Comparison of ENCODE assay signal across 8 cellular contexts in the genomic region with DNA sequence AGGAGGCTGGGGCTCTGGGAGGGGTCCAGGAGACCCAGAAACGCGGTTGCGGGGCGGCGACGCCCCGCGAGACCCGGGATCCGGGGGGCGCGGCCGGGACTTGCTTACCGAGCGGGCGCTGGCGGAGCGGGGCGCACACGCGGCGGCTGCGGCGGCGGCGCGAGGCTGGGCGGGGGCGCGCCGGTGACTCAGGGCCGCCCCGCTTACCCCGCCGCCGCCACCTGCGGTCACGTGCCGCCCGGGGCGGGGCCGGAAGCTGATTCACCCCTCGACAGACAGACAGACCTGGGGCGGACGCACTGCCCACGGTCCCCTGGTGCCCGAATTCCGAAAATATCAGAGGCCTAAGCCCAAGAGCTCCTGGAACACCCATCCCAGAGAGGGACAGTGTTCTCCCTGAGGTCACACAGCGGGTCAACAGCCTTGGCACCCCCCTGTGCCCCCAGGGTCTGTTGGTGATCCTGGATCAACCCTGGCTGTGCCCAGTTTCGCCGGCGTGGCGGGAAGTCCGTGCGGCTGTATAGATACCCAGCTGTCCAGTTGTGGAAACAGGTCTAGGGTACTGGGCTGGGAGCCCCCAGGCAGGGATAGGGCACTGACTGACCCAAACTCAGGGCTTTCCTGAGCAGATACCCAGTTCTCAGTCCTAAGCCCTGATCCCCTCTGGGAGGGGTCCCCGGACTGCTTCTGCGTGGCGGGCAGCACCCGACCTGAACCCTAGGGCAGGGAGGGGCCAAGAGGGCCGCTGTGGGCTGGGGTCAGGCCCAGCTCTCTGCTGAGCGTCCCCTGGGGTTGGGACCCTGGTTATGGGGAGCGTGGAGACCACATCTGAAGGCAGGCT. TPM values are rescaled to one million over a fixed set of nuclear protein-coding genes. Genes with fewer than 3 reads are reported as not detected.
DNase-seq lines count a peak whose midpoint lies in the region; ATAC-seq, FAIRE-seq and TF ChIP-seq lines count a peak whose summit lies in the region.

A gene with protein sequence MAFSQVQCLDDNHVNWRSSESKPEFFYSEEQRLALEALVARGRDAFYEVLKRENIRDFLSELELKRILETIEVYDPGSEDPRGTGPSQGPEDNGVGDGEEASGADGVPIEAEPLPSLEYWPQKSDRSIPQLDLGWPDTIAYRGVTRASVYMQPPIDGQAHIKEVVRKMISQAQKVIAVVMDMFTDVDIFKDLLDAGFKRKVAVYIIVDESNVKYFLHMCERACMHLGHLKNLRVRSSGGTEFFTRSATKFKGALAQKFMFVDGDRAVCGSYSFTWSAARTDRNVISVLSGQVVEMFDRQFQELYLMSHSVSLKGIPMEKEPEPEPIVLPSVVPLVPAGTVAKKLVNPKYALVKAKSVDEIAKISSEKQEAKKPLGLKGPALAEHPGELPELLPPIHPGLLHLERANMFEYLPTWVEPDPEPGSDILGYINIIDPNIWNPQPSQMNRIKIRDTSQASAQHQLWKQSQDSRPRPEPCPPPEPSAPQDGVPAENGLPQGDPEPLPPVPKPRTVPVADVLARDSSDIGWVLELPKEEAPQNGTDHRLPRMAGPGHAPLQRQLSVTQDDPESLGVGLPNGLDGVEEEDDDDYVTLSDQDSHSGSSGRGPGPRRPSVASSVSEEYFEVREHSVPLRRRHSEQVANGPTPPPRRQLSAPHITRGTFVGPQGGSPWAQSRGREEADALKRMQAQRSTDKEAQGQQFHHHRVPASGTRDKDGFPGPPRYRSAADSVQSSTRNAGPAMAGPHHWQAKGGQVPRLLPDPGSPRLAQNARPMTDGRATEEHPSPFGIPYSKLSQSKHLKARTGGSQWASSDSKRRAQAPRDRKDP (minus strand): TSS at position 164 of the 841 bp plus-strand sequence. CDS start 723 bp downstream, outside the sequence.

- H3K4me3 ChIP-seq in colonic mucosa = peak within 1 kb of the TSS; percentile 64
- peak within 1 kb of the TSS; percentile 63 to 76 (median 70) for H3K4me3 ChIP-seq in right lobe of liver

- TF ChIP-seq POLR2A in H54 (IDR thresholded peaks at IDR 0.05; ENCODE audit: low read depth, low read length) (no peak), right lobe of liver (IDR thresholded peaks at IDR 0.05) (peak; percentile 95)

- H3K4me1 ChIP-seq in colonic mucosa (peaks cover 9% of the 10 kb centered on the region), right lobe of liver (peaks cover 0 to 48% (median 11%) of the 10 kb centered on the region in 4 donors)

- H3K36me3 ChIP-seq in colonic mucosa (no peaks in the 10 kb centered on the region), right lobe of liver (no peaks in the 10 kb centered on the region)

- peak within 1 kb of the TSS; percentile 58 to 81 for H3K9ac ChIP-seq in colonic mucosa (ENCODE audit: low read depth in 2 of 2, low read length in 2 of 2)

- H3K27me3 ChIP-seq in colonic mucosa (no peaks in the 10 kb centered on the region), right lobe of liver (no peaks in the 10 kb centered on the region)

- no peaks in the 10 kb centered on the region for H3K9me3 ChIP-seq in colonic mucosa
- no peaks in the 10 kb centered on the region for H3K9me3 ChIP-seq in right lobe of liver

- H3K27ac ChIP-seq in colonic mucosa (peak within 1 kb of the TSS; percentile 76), right lobe of liver (peak within 1 kb of the TSS; percentile 70 to 79 (median 79))

- WGBS in right lobe of liver (ENCODE audit: insufficient coverage, low coverage, low lambda C conversion rate, missing lambda C conversion rate) = 0% methylated on average over 3 of the region's 62 CpGs

- intact Hi-C loops in colonic mucosa (cut with DNase I) = no loop called here
- intact Hi-C loops in right lobe of liver (cut with DNase I) = no loop called here

- FAIRE-seq in H54 (lab: Jason Lieb, UNC) = no peak

- DNase-seq in GM03348 (ENCODE audit: low spot score) (peak; percentile 94), H54 (ENCODE audit: insufficient read length, low spot score) (peak; percentile 91), MV-4-11 (lab: John Stamatoyannopoulos, UW) (peak; percentile 65), colonic mucosa (peak; percentile 93), right lobe of liver (peak; percentile 84 to 92 (median 89)), UCSD-AML1 (lab: John Stamatoyannopoulos, UW; ENCODE audit: unreplicated experiment) (no peak)
- DNase-seq in activated CD4-positive, alpha-beta T cell treated with anti-CD3 and anti-CD28 coated beads for 24 hours (ENCODE audit: low read depth in 2 of 2) = peak; percentile 84 to 86
- DNase-seq in stimulated activated CD8-positive, alpha-beta memory T cell treated with anti-CD3 and anti-CD28 coated beads, Interleukin-12 subunit alpha, Interleukin-12 subunit beta, amount 100 ng/mL, for 1 hour (ENCODE audit: low read depth) = peak; percentile 80

- peak; percentile 71 to 79 (median 75) for ATAC-seq in right lobe of liver

- TF ChIP-seq CTCF in colonic mucosa (IDR thresholded peaks at IDR 0.05) (no peak), right lobe of liver (IDR thresholded peaks at IDR 0.05) (no peak)

RNA-seq across cellular contexts. Expression of the gene that starts here (rescaled TPM):
- total RNA-seq in colonic mucosa (10 to 100 TPM; 24.4 to 24.8 TPM), right lobe of liver (10 to 100 TPM; 10.1 to 41.7 (median 21.5) TPM)
